ENCODE assay signal across 1 cellular context in the genomic region with DNA sequence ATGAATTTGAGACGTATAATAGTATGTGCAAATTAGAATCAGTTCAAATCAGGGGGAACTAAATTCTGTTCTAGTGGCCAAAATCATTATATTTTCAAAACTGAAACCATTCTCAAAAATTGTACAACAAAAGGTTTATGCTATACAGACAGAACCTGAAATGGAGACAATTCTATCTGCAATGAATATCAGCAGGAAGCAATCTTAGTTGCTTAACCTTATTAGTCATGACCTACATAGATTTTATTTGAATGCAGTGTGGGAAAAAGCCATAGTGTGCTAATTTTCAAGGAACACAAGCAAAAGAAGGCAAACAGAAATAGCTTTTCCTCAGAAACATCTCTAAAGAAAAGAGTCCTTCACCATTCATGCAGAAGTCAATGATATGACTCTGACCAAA.
TF ChIP-seq lines count a peak whose summit lies in the region.

No MANE protein-coding gene starts in this region.

TF ChIP-seq in endothelial cell of umbilical vein, 7 proteins besides CTCF, POLR2A, EP300 and RAD21:
- TF ChIP-seq MYC (IDR thresholded peaks at IDR 0.05; ENCODE audit: low read depth, low read length), result no peak
- TF ChIP-seq GATA2 (IDR thresholded peaks at IDR 0.05; ENCODE audit: insufficient read depth, insufficient read length, low read depth, low read length), result peak; percentile 50
- TF ChIP-seq, protein P1, sequence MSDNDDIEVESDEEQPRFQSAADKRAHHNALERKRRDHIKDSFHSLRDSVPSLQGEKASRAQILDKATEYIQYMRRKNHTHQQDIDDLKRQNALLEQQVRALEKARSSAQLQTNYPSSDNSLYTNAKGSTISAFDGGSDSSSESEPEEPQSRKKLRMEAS (IDR thresholded peaks at IDR 0.05; ENCODE audit: insufficient read depth, insufficient read length), result no peak
- TF ChIP-seq EZH2 (IDR thresholded peaks at IDR 0.05; ENCODE audit: borderline replicate concordance, low read depth, low read length, severe bottlenecking), result no peak
- no peak for TF ChIP-seq POLR2AphosphoS5 (IDR thresholded peaks at IDR 0.05; ENCODE audit: insufficient read depth, low read depth, low read length)
- peak; percentile 43 for TF ChIP-seq FOS (IDR thresholded peaks at IDR 0.05; ENCODE audit: borderline replicate concordance, insufficient read depth, low read length)
- no peak for TF ChIP-seq JUN (IDR thresholded peaks at IDR 0.05; ENCODE audit: borderline replicate concordance, insufficient read depth, insufficient read length, low read depth)
TF ChIP-seq in endothelial cell of umbilical vein: peak in this region for 2.
